ENCODE assay signal across 1 cellular context in the genomic region with DNA sequence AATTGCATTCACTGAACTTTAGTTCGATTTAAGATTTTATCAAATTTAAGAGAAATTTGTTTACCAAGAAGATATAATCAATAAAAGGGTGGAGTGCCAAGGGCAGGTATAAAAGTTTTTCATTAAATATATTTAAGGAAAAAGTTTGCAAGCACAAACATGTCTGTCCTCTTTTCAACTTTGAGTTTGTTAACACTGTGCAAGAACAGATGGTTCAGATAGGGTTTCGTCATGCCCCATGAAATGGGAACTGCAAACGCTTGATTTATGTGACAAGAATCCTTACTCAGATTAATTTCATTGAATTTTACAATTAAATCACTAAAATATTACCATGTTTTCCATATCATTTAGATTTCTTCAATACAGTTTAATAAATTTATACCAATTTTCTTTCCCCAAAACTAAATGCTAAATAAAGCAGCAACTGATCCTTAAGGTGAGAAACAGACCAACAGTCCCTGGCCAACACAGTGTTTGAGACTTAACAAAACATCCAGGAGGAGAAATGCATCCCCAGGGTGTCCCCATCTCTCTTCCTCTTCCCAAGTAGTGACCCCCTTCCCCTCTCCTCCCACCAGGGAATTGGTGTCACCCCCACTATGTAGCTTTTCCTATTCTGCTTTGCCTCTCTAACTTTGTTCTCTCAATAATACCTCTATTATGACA.
TF ChIP-seq lines count a peak whose summit lies in the region.

No MANE protein-coding gene starts in this region.

TF ChIP-seq in WTC11, 78 proteins besides CTCF, POLR2A, EP300 and RAD21 (continued from another document):
- TF ChIP-seq, protein P1, sequence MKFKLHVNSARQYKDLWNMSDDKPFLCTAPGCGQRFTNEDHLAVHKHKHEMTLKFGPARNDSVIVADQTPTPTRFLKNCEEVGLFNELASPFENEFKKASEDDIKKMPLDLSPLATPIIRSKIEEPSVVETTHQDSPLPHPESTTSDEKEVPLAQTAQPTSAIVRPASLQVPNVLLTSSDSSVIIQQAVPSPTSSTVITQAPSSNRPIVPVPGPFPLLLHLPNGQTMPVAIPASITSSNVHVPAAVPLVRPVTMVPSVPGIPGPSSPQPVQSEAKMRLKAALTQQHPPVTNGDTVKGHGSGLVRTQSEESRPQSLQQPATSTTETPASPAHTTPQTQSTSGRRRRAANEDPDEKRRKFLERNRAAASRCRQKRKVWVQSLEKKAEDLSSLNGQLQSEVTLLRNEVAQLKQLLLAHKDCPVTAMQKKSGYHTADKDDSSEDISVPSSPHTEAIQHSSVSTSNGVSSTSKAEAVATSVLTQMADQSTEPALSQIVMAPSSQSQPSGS (CRISPR knock-in tag; IDR thresholded peaks at IDR 0.05; ENCODE audit: borderline replicate concordance, low read depth): no peak
- no peak for TF ChIP-seq ZNF396 (CRISPR knock-in tag; IDR thresholded peaks at IDR 0.05; ENCODE audit: borderline replicate concordance)
- TF ChIP-seq, protein P2, sequence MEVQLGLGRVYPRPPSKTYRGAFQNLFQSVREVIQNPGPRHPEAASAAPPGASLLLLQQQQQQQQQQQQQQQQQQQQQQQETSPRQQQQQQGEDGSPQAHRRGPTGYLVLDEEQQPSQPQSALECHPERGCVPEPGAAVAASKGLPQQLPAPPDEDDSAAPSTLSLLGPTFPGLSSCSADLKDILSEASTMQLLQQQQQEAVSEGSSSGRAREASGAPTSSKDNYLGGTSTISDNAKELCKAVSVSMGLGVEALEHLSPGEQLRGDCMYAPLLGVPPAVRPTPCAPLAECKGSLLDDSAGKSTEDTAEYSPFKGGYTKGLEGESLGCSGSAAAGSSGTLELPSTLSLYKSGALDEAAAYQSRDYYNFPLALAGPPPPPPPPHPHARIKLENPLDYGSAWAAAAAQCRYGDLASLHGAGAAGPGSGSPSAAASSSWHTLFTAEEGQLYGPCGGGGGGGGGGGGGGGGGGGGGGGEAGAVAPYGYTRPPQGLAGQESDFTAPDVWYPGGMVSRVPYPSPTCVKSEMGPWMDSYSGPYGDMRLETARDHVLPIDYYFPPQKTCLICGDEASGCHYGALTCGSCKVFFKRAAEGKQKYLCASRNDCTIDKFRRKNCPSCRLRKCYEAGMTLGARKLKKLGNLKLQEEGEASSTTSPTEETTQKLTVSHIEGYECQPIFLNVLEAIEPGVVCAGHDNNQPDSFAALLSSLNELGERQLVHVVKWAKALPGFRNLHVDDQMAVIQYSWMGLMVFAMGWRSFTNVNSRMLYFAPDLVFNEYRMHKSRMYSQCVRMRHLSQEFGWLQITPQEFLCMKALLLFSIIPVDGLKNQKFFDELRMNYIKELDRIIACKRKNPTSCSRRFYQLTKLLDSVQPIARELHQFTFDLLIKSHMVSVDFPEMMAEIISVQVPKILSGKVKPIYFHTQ (CRISPR knock-in tag; IDR thresholded peaks at IDR 0.05): no peak
- no peak for TF ChIP-seq ZNF219 (CRISPR knock-in tag; IDR thresholded peaks at IDR 0.05; ENCODE audit: borderline replicate concordance)
- TF ChIP-seq, protein P3, sequence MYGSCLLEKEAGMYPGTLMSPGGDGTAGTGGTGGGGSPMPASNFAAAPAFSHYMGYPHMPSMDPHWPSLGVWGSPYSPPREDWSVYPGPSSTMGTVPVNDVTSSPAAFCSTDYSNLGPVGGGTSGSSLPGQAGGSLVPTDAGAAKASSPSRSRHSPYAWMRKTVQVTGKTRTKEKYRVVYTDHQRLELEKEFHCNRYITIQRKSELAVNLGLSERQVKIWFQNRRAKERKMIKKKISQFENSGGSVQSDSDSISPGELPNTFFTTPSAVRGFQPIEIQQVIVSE (CRISPR knock-in tag; IDR thresholded peaks at IDR 0.05; ENCODE audit: borderline replicate concordance): no peak
- no peak for TF ChIP-seq ZNF232 (CRISPR knock-in tag; IDR thresholded peaks at IDR 0.05)
TF ChIP-seq in WTC11: peak in this region for 0.
